ENCODE assay signal across 12 cellular contexts in the genomic region with DNA sequence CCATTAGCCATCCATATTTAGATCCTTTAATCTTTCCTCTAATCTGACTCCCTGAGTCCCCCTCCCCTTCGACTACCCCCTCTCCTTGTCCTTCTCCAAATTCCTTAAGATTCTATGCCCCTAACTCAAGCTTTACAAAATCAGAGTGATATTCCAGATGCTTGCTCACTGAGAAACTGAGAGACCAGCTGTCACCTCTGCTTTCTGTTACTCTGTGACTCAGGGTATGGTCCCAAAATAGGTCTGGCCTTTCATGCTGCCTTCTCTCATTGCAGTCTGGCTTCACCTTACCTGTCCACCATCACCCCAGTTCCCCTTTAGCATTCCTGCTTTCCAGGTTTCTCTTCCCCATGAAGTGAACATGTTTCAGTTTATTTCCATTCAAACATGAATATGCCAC.
A peak's percentile ranks its signal among the peaks of the same experiment; 100 is the strongest.
DNase-seq lines count a peak whose midpoint lies in the region; ATAC-seq, FAIRE-seq and TF ChIP-seq lines count a peak whose summit lies in the region.
"Had no signal": no experiment of that assay in that cellular context is flagged by ENCODE, and none has a peak within 500 bp of the region (broad histone marks: within the 10 kb centered on the region; RNA-seq: fewer than 3 reads in every experiment).

No MANE protein-coding gene starts in this region.

- POLR2A ChIA-PET in GM12878 (lab: Charles Lee) (interaction anchor here (0.5 to 0.9 kb wide), 2 partner anchors 64 to 318 kb away, joined by 3 read pairs; no protein-coding TSS in a partner anchor), MCF 10A (lab: Yijun Ruan, JAX) (no interaction called here)

- 0% methylated on average over 1 of the region's 1 CpG for WGBS in GM12878 (ENCODE audit: insufficient coverage, insufficient replicate concordance, low lambda C conversion rate, missing lambda C conversion rate)

- no peak for TF ChIP-seq EP300 in GM12878 (IDR thresholded peaks at IDR 0.05; ENCODE audit: borderline replicate concordance in 1 of 2, control insufficient read depth in 1 of 2, low read depth in 2 of 2, low read length in 2 of 2)

- H3K27me3 Mint-ChIP-seq in MCF 10A (ENCODE audit: insufficient read depth, unreplicated experiment), result peaks cover 12% of the 10 kb centered on the region

- no peak overlapping the region for H3K27ac Mint-ChIP-seq in MCF 10A (ENCODE audit: low read depth, unreplicated experiment)

- H2AFZ ChIP-seq in GM12878 (ENCODE audit: control insufficient read depth, low read depth, low read length), result no peak overlapping the region; the same call in 1 of the 2 replicates

- peaks cover 7% of the 10 kb centered on the region; the same call in 1 of the 2 replicates for H3F3A ChIP-seq in DOHH2 (ENCODE audit: control insufficient read depth, insufficient read depth)

- H3K27me3 ChIP-seq in DOHH2 (ENCODE audit: control insufficient read depth, low read length) (no peaks in the 10 kb centered on the region), GM12878 (replicated peaks in 1 of 2; ENCODE audit: control insufficient read depth in 2 of 2, insufficient read depth in 2 of 2, low read length in 1 of 2) (no peaks in the 10 kb centered on the region), HAP-1 (ENCODE audit: low read depth) (no peaks in the 10 kb centered on the region)

- CTCF ChIA-PET in GM12878 (lab: Yijun Ruan, JAX) (interaction anchor here (1.3 to 1.7 kb wide), 2 partner anchors 49 to 424 kb away, joined by 5 to 6 read pairs; no protein-coding TSS in a partner anchor), MCF 10A (lab: Yijun Ruan, JAX) (interaction anchor here (0.7 to 1.8 kb wide), 2 partner anchors 11 to 1560 kb away, joined by 3 to 4 read pairs; no protein-coding TSS in a partner anchor)

- H3K9me3 Mint-ChIP-seq in MCF 10A (ENCODE audit: unreplicated experiment), result no peaks in the 10 kb centered on the region

- intact Hi-C loops in GM12878 (cut with micrococcal nuclease; ENCODE audit: unreplicated experiment) (loop anchor here (2.0 to 5.0 kb wide), 2 partner anchors 66 to 143 kb away; no protein-coding TSS in a partner anchor), MCF 10A (cut with micrococcal nuclease) (no loop called here)

- H3K4me2 ChIP-seq in DOHH2 (ENCODE audit: low read length), result peak overlapping the region; percentile 84
- peak overlapping the region; percentile 75 for H3K4me2 ChIP-seq in GM12878 (ENCODE audit: control insufficient read depth, insufficient read depth)

- BruUV-seq in GM12878 (replicated peaks; lab: Mats Ljungman, UMichigan) (no TSS peak), MCF 10A (replicated peaks; lab: Mats Ljungman, UMichigan) (no TSS peak)

- H3K4me3 ChIP-seq in DOHH2 (ENCODE audit: low read length), result peak overlapping the region; percentile 63
- 0 out of 2 replicates have a peak overlapping the region, but pooled peaks have one; percentile 14 for H3K4me3 ChIP-seq in GM12878
- H3K4me3 ChIP-seq in HAP-1, result no peak overlapping the region

- RAD21 ChIA-PET in GM12878 (lab: Charles Lee; ENCODE audit: unreplicated experiment), result interaction anchor here (0.9 to 2.2 kb wide), 9 partner anchors 10 to 438 kb away, joined by 3 to 8 read pairs (median 4); no protein-coding TSS in a partner anchor

- H3K4me1 ChIP-seq in DOHH2 (ENCODE audit: control insufficient read depth, low read length) (peaks cover 53% of the 10 kb centered on the region), GM12878 (ENCODE audit: control insufficient read depth, insufficient read depth, low read length) (peaks cover 21% of the 10 kb centered on the region), HAP-1 (no peaks in the 10 kb centered on the region)

- SMC1A ChIA-PET in GM12878 (lab: Charles Lee; ENCODE audit: uncharacterized antibody, unreplicated experiment), result interaction anchor here (0.7 to 2.7 kb wide), 15 partner anchors 9 to 424 kb away, joined by 3 to 17 read pairs (median 4); no protein-coding TSS in a partner anchor

- no peak overlapping the region for H3K9ac ChIP-seq in GM12878 (ENCODE audit: control insufficient read depth, insufficient read depth, low read length)

- H4K20me1 ChIP-seq in DOHH2 (ENCODE audit: control insufficient read depth, insufficient read depth, low read depth, low read length), result no peaks in the 10 kb centered on the region
- no peaks in the 10 kb centered on the region for H4K20me1 ChIP-seq in GM12878 (ENCODE audit: control insufficient read depth, insufficient read depth)

- in situ Hi-C loops in GM12878 (cut with MboI), result no loop called here
- in situ Hi-C loops in HAP-1 (cut with MboI; ENCODE audit: low sequenced_read_pairs), result no loop called here

- H3K27ac ChIP-seq in DOHH2 (ENCODE audit: low read depth, low read length) (peak overlapping the region; percentile 66), GM12878 (ENCODE audit: control insufficient read depth, insufficient read depth) (no peak overlapping the region)

- no peaks in the 10 kb centered on the region for H3K36me3 Mint-ChIP-seq in MCF 10A (ENCODE audit: insufficient read depth, unreplicated experiment)

- H3K9me3 ChIP-seq in DOHH2 (ENCODE audit: control insufficient read depth, insufficient read depth, low read length) (no peaks in the 10 kb centered on the region), GM12878 (replicated peaks; ENCODE audit: control insufficient read depth, insufficient read depth, low read length) (no peaks in the 10 kb centered on the region; the same call in 1 of the 3 replicates), HAP-1 (no peaks in the 10 kb centered on the region)

- no peaks in the 10 kb centered on the region for H3K4me1 Mint-ChIP-seq in MCF 10A (ENCODE audit: insufficient read depth, unreplicated experiment)

- no peak for FAIRE-seq in GM12878 (lab: Jason Lieb, UNC)
- FAIRE-seq: bronchial epithelial cell, frontal cortex had no signal

- DNase-seq in GM12878 (ENCODE audit: low read depth, low spot score) (peak; percentile 16), MCF 10A (ENCODE audit: unreplicated experiment) (no peak), DMS53 (lab: John Stamatoyannopoulos, UW) (no peak), HAP-1 (ENCODE audit: low spot score in 2 of 2) (no peak)
- DNase-seq: midbrain; stimulated activated CD4-positive, alpha-beta T cell treated with anti-CD3 and anti-CD28 coated beads, Interleukin-1b, Interleukin-23, amount 100 ng/mL, for 48 hours had no signal

- H3K4me3 Mint-ChIP-seq in MCF 10A (ENCODE audit: unreplicated experiment), result no peak overlapping the region

- 0 out of 2 replicates have a peak, but pooled peaks have one; percentile 4 for TF ChIP-seq RAD21 in GM12878 (IDR thresholded peaks at IDR 0.05; ENCODE audit: insufficient read depth, low read depth, low read length)

- TF ChIP-seq CTCF in DOHH2 (IDR thresholded peaks at IDR 0.05; ENCODE audit: low read depth, low read length, poor library complexity, severe bottlenecking), result no peak
- TF ChIP-seq CTCF in GM12878 (IDR thresholded peaks at IDR 0.05 in 2 of 3, conservative IDR thresholded peaks at IDR 0.05 in 1 of 3; ENCODE audit: control insufficient read depth in 2 of 3, extremely low read depth in 1 of 3, insufficient read depth in 1 of 3, low read depth in 3 of 3, low read length in 3 of 3), result no peak
- no peak for TF ChIP-seq CTCF in MCF 10A (IDR thresholded peaks at IDR 0.05; ENCODE audit: unreplicated experiment)

- H3K36me3 ChIP-seq in DOHH2 (ENCODE audit: control insufficient read depth, low read length), result no peaks in the 10 kb centered on the region
- H3K36me3 ChIP-seq in GM12878 (ENCODE audit: control insufficient read depth in 2 of 2, insufficient read depth in 2 of 2, low read length in 1 of 2), result no peaks in the 10 kb centered on the region
- no peaks in the 10 kb centered on the region for H3K36me3 ChIP-seq in HAP-1 (replicated peaks)

- no peak for TF ChIP-seq POLR2A in GM12878 (IDR thresholded peaks at IDR 0.05; ENCODE audit: low read depth, low read length)

- ATAC-seq in GM19452 (IDR thresholded peaks at IDR 0.05; ENCODE audit: unreplicated experiment) (peak; percentile 42), HG03066 (IDR thresholded peaks at IDR 0.05; ENCODE audit: low read depth, unreplicated experiment) (peak; percentile 49), GM12878 (peak; percentile 80), GM18907 (IDR thresholded peaks at IDR 0.05; ENCODE audit: unreplicated experiment) (no peak)

- H3K79me2 ChIP-seq in DOHH2 (ENCODE audit: control insufficient read depth, low read length) (no peaks in the 10 kb centered on the region), GM12878 (ENCODE audit: control insufficient read depth, insufficient read depth, low read length) (no peaks in the 10 kb centered on the region)

- H3K9me2 ChIP-seq in DOHH2 (replicated peaks; ENCODE audit: control insufficient read depth, low read length), result no peaks in the 10 kb centered on the region

TF ChIP-seq in GM12878, 131 proteins besides CTCF, POLR2A, EP300 and RAD21 (continues in another document):
- peak; percentile 58 for TF ChIP-seq MEF2B (IDR thresholded peaks at IDR 0.05; ENCODE audit: partially characterized antibody, poor library complexity, severe bottlenecking)
- no peak for TF ChIP-seq CHD4 (IDR thresholded peaks at IDR 0.05)
- TF ChIP-seq WRNIP1 (IDR thresholded peaks at IDR 0.05; ENCODE audit: borderline replicate concordance, low read depth, low read length), result no peak
- no peak for TF ChIP-seq SMAD5 (IDR thresholded peaks at IDR 0.05; ENCODE audit: low read depth)
- TF ChIP-seq PAX8 (IDR thresholded peaks at IDR 0.05), result no peak
- TF ChIP-seq CREM (IDR thresholded peaks at IDR 0.05; ENCODE audit: low read depth), result peak; percentile 46; the same call in 1 of the 2 replicates
- no peak for TF ChIP-seq NR2C2 (IDR thresholded peaks at IDR 0.05; ENCODE audit: borderline replicate concordance, control insufficient read depth, insufficient read length, low read depth)
- peak; percentile 56; the same call in 1 of the 2 replicates for TF ChIP-seq FOXM1 (IDR thresholded peaks at IDR 0.05; ENCODE audit: low read depth, low read length)
- TF ChIP-seq RUNX3 (IDR thresholded peaks at IDR 0.05; ENCODE audit: low read length), result peak; percentile 56
- TF ChIP-seq BCL11A (IDR thresholded peaks at IDR 0.05; ENCODE audit: low read depth, low read length), result 0 out of 2 replicates have a peak, but pooled peaks have one; percentile 12
- 0 out of 2 replicates have a peak, but pooled peaks have one; percentile 29 for TF ChIP-seq IRF4 (IDR thresholded peaks at IDR 0.05; ENCODE audit: low read depth, low read length)
- peak; percentile 90 for TF ChIP-seq MEF2A (IDR thresholded peaks at IDR 0.05; ENCODE audit: insufficient read depth, low read depth, low read length)
- peak; percentile 42; the same call in 1 of the 2 replicates for TF ChIP-seq JUNB (IDR thresholded peaks at IDR 0.05)
- peak; percentile 22; the same call in 1 of the 2 replicates for TF ChIP-seq PAX5 (IDR thresholded peaks at IDR 0.05; ENCODE audit: borderline replicate concordance, low read depth, low read length)
- TF ChIP-seq YY1 (IDR thresholded peaks at IDR 0.05; ENCODE audit: low read depth, low read length), result no peak
- TF ChIP-seq CREB1 (IDR thresholded peaks at IDR 0.05; ENCODE audit: low read depth), result peak; percentile 29; the same call in 1 of the 2 replicates
